ENCODE assay signal across 12 cellular contexts in the genomic region with DNA sequence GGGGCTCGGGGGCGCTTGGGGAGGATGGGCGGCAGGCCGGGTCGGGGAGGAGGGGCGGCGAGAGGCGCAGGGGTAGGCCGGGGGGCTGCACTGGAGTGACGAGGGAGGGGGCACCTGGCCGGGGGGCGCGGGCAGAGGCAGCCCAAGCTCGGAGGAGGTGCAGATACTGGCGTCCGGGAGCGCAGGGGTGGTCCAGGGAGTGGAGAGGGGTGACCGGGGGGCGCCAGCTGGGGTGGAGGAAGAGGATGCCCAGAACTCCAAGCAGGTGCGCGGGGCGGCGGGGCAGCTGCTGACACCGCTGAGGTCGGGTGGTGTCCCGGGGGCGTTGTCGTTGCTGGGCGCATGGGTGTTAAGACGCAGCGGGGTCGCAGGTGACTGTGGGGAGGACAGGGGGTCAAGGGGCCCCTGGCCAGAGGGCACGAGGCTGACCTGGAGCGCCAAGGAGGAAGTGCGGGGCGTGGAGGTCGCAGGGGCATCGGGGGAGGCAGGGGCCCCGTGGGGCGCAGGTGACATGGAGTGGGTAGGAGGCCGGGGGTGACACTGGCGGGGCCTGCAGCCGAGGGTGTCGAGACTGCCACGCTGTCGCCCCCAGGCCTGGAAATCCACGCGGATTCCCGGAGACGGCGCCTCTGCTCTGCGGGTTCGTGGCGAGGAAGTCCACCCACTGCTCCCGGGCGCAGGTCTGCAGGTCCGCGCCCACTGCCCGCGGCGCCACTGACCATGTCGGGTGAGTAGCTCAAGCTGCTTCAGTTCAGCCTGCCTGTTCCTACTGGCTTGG. TPM values are rescaled to one million over a fixed set of nuclear protein-coding genes. Genes with fewer than 3 reads are reported as not detected.
DNase-seq lines count a peak whose midpoint lies in the region; ATAC-seq and TF ChIP-seq lines count a peak whose summit lies in the region.
"Had no signal": no experiment of that assay in that cellular context is flagged by ENCODE, and none has a peak within 500 bp of the region (broad histone marks: within the 10 kb centered on the region; RNA-seq: fewer than 3 reads in every experiment).

No MANE protein-coding gene starts in this region.

- no peaks in the 10 kb centered on the region for H3K9me3 Mint-ChIP-seq in activated naive CD8-positive, alpha-beta T cell treated with anti-CD3 and anti-CD28 coated beads, Interleukin-2, amount 50 U/mL, for 24 hours
- H3K9me3 Mint-ChIP-seq: activated naive CD8-positive, alpha-beta T cell treated with anti-CD3 and anti-CD28 coated beads, Interleukin-2, amount 10 ng/mL, durations not matched to agents 7 days and 5 days had no signal

- no peak for TF ChIP-seq EP300 in suprapubic skin (IDR thresholded peaks at IDR 0.05)

- no peak for TF ChIP-seq POLR2A in suprapubic skin (IDR thresholded peaks at IDR 0.05)

- no peak for DNase-seq in brain microvascular endothelial cell
- DNase-seq in suprapubic skin (ENCODE audit: low spot score in 2 of 2): no peak
- no peak for DNase-seq in NCI-H524 treated with DMSO at 0.1 percent for 48 hours (lab: John Stamatoyannopoulos, UW)
- DNase-seq in Ammon's horn (ENCODE audit: low spot score): no peak
- DNase-seq in activated naive CD8-positive, alpha-beta T cell treated with anti-CD3 and anti-CD28 coated beads, Interleukin-2, amount 50 U/mL, for 24 hours: no peak
- DNase-seq: activated CD4-positive, alpha-beta T cell treated with anti-CD3 and anti-CD28 coated beads, Interleukin-2, amount 50 U/mL, for 48 hours; activated naive CD8-positive, alpha-beta T cell treated with anti-CD3 and anti-CD28 coated beads, Interleukin-2, amount 10 ng/mL, durations not matched to agents 7 days and 5 days; psoas muscle had no signal

- H3K4me3 ChIP-seq in HEK293 (ENCODE audit: low read depth, low read length) (peak overlapping the region; percentile 27), brain microvascular endothelial cell (ENCODE audit: low read depth, low read length) (peak overlapping the region; percentile 39), liver (ENCODE audit: low read depth in 1 of 3, low read length in 3 of 3) (peak overlapping the region in 2 of 3 donors; percentile 60 to 69), suprapubic skin (peak overlapping the region; percentile 46)
- H3K4me3 ChIP-seq: psoas muscle had no signal

- H3K27me3 ChIP-seq in brain microvascular endothelial cell (replicated peaks) (peaks cover 7% of the 10 kb centered on the region), liver (ENCODE audit: control insufficient read depth in 4 of 4, insufficient read depth in 4 of 4, low read length in 3 of 4) (no peaks in the 10 kb centered on the region), suprapubic skin (no peaks in the 10 kb centered on the region)

- ATAC-seq in GM21717 (IDR thresholded peaks at IDR 0.05; ENCODE audit: unreplicated experiment): no peak
- no peak for ATAC-seq in activated naive CD8-positive, alpha-beta T cell treated with anti-CD3 and anti-CD28 coated beads, Interleukin-2, amount 50 U/mL, for 24 hours
- ATAC-seq: psoas muscle had no signal

- H3K9me3 ChIP-seq in HEK293 (ENCODE audit: control insufficient read depth, insufficient read depth, low read depth, low read length): no peaks in the 10 kb centered on the region
- H3K9me3 ChIP-seq in liver (ENCODE audit: control insufficient read depth in 4 of 4, low read length in 3 of 4): no peaks in the 10 kb centered on the region
- no peaks in the 10 kb centered on the region for H3K9me3 ChIP-seq in suprapubic skin
- H3K9me3 ChIP-seq: psoas muscle had no signal

- H3K36me3 ChIP-seq in HEK293 (ENCODE audit: control insufficient read depth in 2 of 2, insufficient read depth in 1 of 2, low read length in 2 of 2) (peaks cover 0 to 11% of the 10 kb centered on the region in 2 experiments; a peak in 1 of 3 replicates), brain microvascular endothelial cell (replicated peaks) (no peaks in the 10 kb centered on the region), liver (ENCODE audit: control insufficient read depth in 4 of 4, insufficient read depth in 3 of 4, low read depth in 1 of 4, low read length in 3 of 4) (peaks cover 0 to 3% (median 0%) of the 10 kb centered on the region in 4 donors), suprapubic skin (no peaks in the 10 kb centered on the region)

- H3K4me1 Mint-ChIP-seq in activated naive CD8-positive, alpha-beta T cell treated with anti-CD3 and anti-CD28 coated beads, Interleukin-2, amount 50 U/mL, for 24 hours: no peaks in the 10 kb centered on the region
- H3K4me1 Mint-ChIP-seq: activated naive CD8-positive, alpha-beta T cell treated with anti-CD3 and anti-CD28 coated beads, Interleukin-2, amount 10 ng/mL, durations not matched to agents 7 days and 5 days had no signal

- H3K4me1 ChIP-seq in HEK293 (ENCODE audit: control insufficient read depth, insufficient read depth, low read length) (no peaks in the 10 kb centered on the region), liver (ENCODE audit: control insufficient read depth in 4 of 4, insufficient read depth in 4 of 4, low read length in 3 of 4) (peaks cover 0 to 19% (median 0%) of the 10 kb centered on the region in 4 donors), suprapubic skin (peaks cover 14% of the 10 kb centered on the region)
- H3K4me1 ChIP-seq: psoas muscle had no signal

- no peaks in the 10 kb centered on the region for H3K36me3 Mint-ChIP-seq in activated naive CD8-positive, alpha-beta T cell treated with anti-CD3 and anti-CD28 coated beads, Interleukin-2, amount 50 U/mL, for 24 hours (ENCODE audit: low read depth)
- H3K36me3 Mint-ChIP-seq: activated naive CD8-positive, alpha-beta T cell treated with anti-CD3 and anti-CD28 coated beads, Interleukin-2, amount 10 ng/mL, durations not matched to agents 7 days and 5 days had no signal

- WGBS in liver: 11% methylated on average over 62 of the region's 62 CpGs
- 5% methylated on average over 20 of the region's 62 CpGs for WGBS in suprapubic skin

- H3K27ac Mint-ChIP-seq in activated naive CD8-positive, alpha-beta T cell treated with anti-CD3 and anti-CD28 coated beads, Interleukin-2, amount 50 U/mL, for 24 hours: no peak overlapping the region
- H3K27ac Mint-ChIP-seq: activated naive CD8-positive, alpha-beta T cell treated with anti-CD3 and anti-CD28 coated beads, Interleukin-2, amount 10 ng/mL, durations not matched to agents 7 days and 5 days had no signal

- no peak overlapping the region for H3K4me3 Mint-ChIP-seq in activated naive CD8-positive, alpha-beta T cell treated with anti-CD3 and anti-CD28 coated beads, Interleukin-2, amount 50 U/mL, for 24 hours
- H3K4me3 Mint-ChIP-seq: activated naive CD8-positive, alpha-beta T cell treated with anti-CD3 and anti-CD28 coated beads, Interleukin-2, amount 10 ng/mL, durations not matched to agents 7 days and 5 days had no signal

- no peak for TF ChIP-seq RAD21 in liver (IDR thresholded peaks at IDR 0.05)

- TF ChIP-seq CTCF in HEK293 (tag by site-specific recombination; IDR thresholded peaks at IDR 0.05) (no peak), brain microvascular endothelial cell (IDR thresholded peaks at IDR 0.05; ENCODE audit: low read depth, low read length, missing control alignments) (no peak), liver (IDR thresholded peaks at IDR 0.05; ENCODE audit: low read depth, low read length, missing input control) (no peak), suprapubic skin (IDR thresholded peaks at IDR 0.05) (no peak)

- peaks cover 10% of the 10 kb centered on the region for H3K27me3 Mint-ChIP-seq in activated naive CD8-positive, alpha-beta T cell treated with anti-CD3 and anti-CD28 coated beads, Interleukin-2, amount 50 U/mL, for 24 hours

- in situ Hi-C loops in brain microvascular endothelial cell (cut with HindIII; ENCODE audit: low pct_ligation_motif_present, low sequenced_read_pairs): no loop called here

- H3K27ac ChIP-seq in HEK293 (ENCODE audit: extremely low read depth, low read depth, low read length) (no peak overlapping the region), brain microvascular endothelial cell (no peak overlapping the region), liver (ENCODE audit: low read depth in 1 of 2, low read length in 2 of 2) (no peak overlapping the region), suprapubic skin (no peak overlapping the region)
- H3K27ac ChIP-seq: psoas muscle had no signal

- POLR2A ChIA-PET in HEK293 (lab: Yijun Ruan, JAX): no interaction called here

- no peak overlapping the region for H3K9ac ChIP-seq in liver (ENCODE audit: low read depth in 1 of 2, low read length in 2 of 2)

- CTCF ChIA-PET in HEK293 (lab: Yijun Ruan, JAX): no interaction called here

TF ChIP-seq in HEK293, 187 proteins besides CTCF, POLR2A, EP300 and RAD21 (continues in another document):
- no peak for TF ChIP-seq ZNF596 (tag by site-specific recombination; IDR thresholded peaks at IDR 0.05)
- TF ChIP-seq ZNF155 (tag by site-specific recombination; IDR thresholded peaks at IDR 0.05): no peak
- no peak for TF ChIP-seq ZNF776 (tag by site-specific recombination; IDR thresholded peaks at IDR 0.05; ENCODE audit: borderline replicate concordance)
- no peak for TF ChIP-seq ZNF37A (tag by site-specific recombination; IDR thresholded peaks at IDR 0.05)
- no peak for TF ChIP-seq ZNF292 (tag by site-specific recombination; IDR thresholded peaks at IDR 0.05; ENCODE audit: borderline replicate concordance, low read depth)
- no peak for TF ChIP-seq ZSCAN23 (tag by site-specific recombination; IDR thresholded peaks at IDR 0.05)
- no peak for TF ChIP-seq ZNF354C (tag by site-specific recombination; IDR thresholded peaks at IDR 0.05; ENCODE audit: borderline replicate concordance, low read depth)
- TF ChIP-seq ZNF248 (tag by site-specific recombination; IDR thresholded peaks at IDR 0.05): no peak
- TF ChIP-seq EGR2 (tag by site-specific recombination; IDR thresholded peaks at IDR 0.05; ENCODE audit: low read depth): no peak

TF ChIP-seq in liver, 16 proteins besides CTCF, POLR2A, EP300 and RAD21:
- TF ChIP-seq JUND (IDR thresholded peaks at IDR 0.05) (no peak), FOXA2 (IDR thresholded peaks at IDR 0.05) (no peak)

RNA-seq across cellular contexts. Expression of a gene that starts 0.9 kb away (rescaled TPM):
- total RNA-seq in liver (10 to 100 TPM; 11.9 to 32.6 TPM), suprapubic skin (1 to 10 TPM; 3.2 to 9.6 (median 5.3) TPM)
- polyA plus RNA-seq in liver: 10 to 100 TPM; 11.3 to 16.7 TPM
- total RNA-seq: activated naive CD8-positive, alpha-beta T cell treated with anti-CD3 and anti-CD28 coated beads, Interleukin-2, amount 10 ng/mL, durations not matched to agents 7 days and 5 days had no signal
- polyA plus RNA-seq: keratinocyte had no signal
